ENCODE assay signal across 8 cellular contexts in the genomic region with DNA sequence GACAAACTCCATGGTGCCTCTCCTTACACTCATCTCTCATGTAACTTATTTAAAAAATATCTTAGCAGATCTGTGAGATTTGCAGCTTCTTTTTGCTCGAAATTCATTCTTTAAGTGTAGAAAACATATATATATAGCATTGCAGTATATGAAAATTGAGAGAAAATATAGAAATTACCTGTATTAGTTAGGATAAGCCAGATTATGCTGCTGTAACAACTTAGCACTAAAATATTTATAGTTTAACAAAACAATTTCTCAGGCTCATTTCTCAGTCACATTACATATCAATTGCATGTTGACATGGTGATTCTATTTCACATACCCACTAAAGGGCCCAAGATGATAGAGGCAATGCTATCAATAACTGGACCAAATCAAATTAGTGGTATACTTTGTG.
"Had no signal": no experiment of that assay in that cellular context is flagged by ENCODE, and none has a peak within 500 bp of the region (broad histone marks: within the 10 kb centered on the region; RNA-seq: fewer than 3 reads in every experiment).

No MANE protein-coding gene starts in this region.

- ATAC-seq: GM12878 had no signal

- H3K4me3 ChIP-seq: GM12878 had no signal

- DNase-seq: GDM1, GF-D8 had no signal

- FAIRE-seq: G401.6, GM12878, GM12891, GM12892, GM18507, GM19239 had no signal
